ENCODE assay signal across 8 cellular contexts in the genomic region with DNA sequence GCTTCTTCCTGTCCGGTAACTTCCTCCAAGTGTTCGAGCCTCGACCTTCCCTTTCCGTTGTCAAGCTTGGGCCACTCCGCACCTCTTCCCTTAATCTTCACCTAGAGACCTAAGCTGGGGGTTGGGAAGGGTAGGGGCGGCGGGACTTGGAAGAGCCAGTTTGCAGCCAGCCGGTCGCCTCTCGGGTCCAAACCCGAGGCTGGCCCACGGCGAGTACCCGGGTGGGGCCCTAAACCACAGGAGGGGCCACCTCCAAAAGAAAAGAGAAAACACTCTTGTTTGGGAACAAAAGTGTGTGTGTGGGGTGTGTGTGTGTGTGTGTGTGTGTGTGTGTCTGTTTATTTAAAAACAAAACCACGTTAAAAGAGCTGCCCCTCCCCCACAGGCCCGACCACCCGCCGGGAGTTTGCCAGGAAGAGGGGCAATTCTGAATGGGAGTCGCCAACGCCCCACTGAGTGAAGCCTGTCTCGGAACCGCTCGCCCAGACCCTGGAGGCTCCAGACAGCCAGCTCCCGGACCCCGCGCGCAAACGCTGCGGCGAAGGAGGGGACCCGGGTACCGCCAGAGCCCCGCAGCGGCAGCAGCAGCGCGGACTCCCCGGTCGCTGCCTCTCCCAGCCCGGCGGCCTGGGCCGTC. TPM values are rescaled to one million over a fixed set of nuclear protein-coding genes. Genes with fewer than 3 reads are reported as not detected.
DNase-seq lines count a peak whose midpoint lies in the region; ATAC-seq and TF ChIP-seq lines count a peak whose summit lies in the region.

No MANE protein-coding gene starts in this region.

- no peaks in the 10 kb centered on the region for H3K9me3 Mint-ChIP-seq in activated T-cell treated with anti-CD3 and anti-CD28 coated beads, Interleukin-2, amount 50 U/mL, for 4 hours
- H3K9me3 Mint-ChIP-seq in brain = peaks cover 0 to 7% (median 0%) of the 10 kb centered on the region in 5 experiments

- TF ChIP-seq EP300 in upper lobe of left lung (IDR thresholded peaks at IDR 0.05) = no peak

- no peaks in the 10 kb centered on the region for H3K36me3 Mint-ChIP-seq in activated T-cell treated with anti-CD3 and anti-CD28 coated beads, Interleukin-2, amount 50 U/mL, for 4 hours (ENCODE audit: insufficient read depth)
- H3K36me3 Mint-ChIP-seq in brain = peaks cover 16% of the 10 kb centered on the region

- no peaks in the 10 kb centered on the region for H3K36me3 ChIP-seq in lung (ENCODE audit: control insufficient read depth in 2 of 2, insufficient read depth in 2 of 2, low read length in 2 of 2)
- peaks cover 0 to 25% (median 6%) of the 10 kb centered on the region in 4 donors for H3K36me3 ChIP-seq in upper lobe of left lung

- H3K27ac Mint-ChIP-seq in brain = peak overlapping the region; percentile 60 to 96 (median 93)

- no peak for ATAC-seq in activated T-cell treated with anti-CD3 and anti-CD28 coated beads, Interleukin-2, amount 50 U/mL, for 4 hours
- ATAC-seq in lung (ENCODE audit: insufficient read depth, low FRiP score) (no peak), upper lobe of left lung (ENCODE audit: low FRiP score in 2 of 2) (no peak), HG02678 (IDR thresholded peaks at IDR 0.05; ENCODE audit: unreplicated experiment) (no peak)

- peaks cover 10% of the 10 kb centered on the region for H3K4me1 Mint-ChIP-seq in activated T-cell treated with anti-CD3 and anti-CD28 coated beads, Interleukin-2, amount 50 U/mL, for 4 hours (ENCODE audit: low read depth)
- H3K4me1 Mint-ChIP-seq in brain = peaks cover 56% of the 10 kb centered on the region

- H3K4me3 Mint-ChIP-seq in activated T-cell treated with anti-CD3 and anti-CD28 coated beads, Interleukin-2, amount 50 U/mL, for 4 hours = peak overlapping the region; percentile 77
- H3K4me3 Mint-ChIP-seq in brain = peak overlapping the region; percentile 76 to 93 (median 86)

- no peak for TF ChIP-seq CTCF in brain (conservative IDR thresholded peaks at IDR 0.05)
- TF ChIP-seq CTCF in lung (IDR thresholded peaks at IDR 0.05; ENCODE audit: control extremely low read depth, extremely low read depth) = no peak
- no peak for TF ChIP-seq CTCF in upper lobe of left lung (IDR thresholded peaks at IDR 0.05)

- peaks cover 0 to 12% of the 10 kb centered on the region in 2 donors for H3K4me1 ChIP-seq in lung (ENCODE audit: control insufficient read depth in 2 of 2, insufficient read depth in 2 of 2, low read length in 2 of 2)
- peaks cover 29 to 55% (median 45%) of the 10 kb centered on the region in 4 donors for H3K4me1 ChIP-seq in upper lobe of left lung

- no peak for DNase-seq in activated T-cell treated with anti-CD3 and anti-CD28 coated beads, Interleukin-2, amount 50 U/mL, for 4 hours
- DNase-seq in activated T-cell treated with anti-CD3 and anti-CD28 coated beads for 4 hours (no peak), lung (ENCODE audit: low spot score) (no peak), upper lobe of left lung (peak in 1 of 2 donors; percentile 48), RKO (ENCODE audit: low spot score) (no peak), medulla oblongata (ENCODE audit: extremely low spot score) (no peak)

- peak overlapping the region; percentile 71 for H3K4me3 ChIP-seq in lung
- peak overlapping the region; percentile 42 to 96 (median 73) for H3K4me3 ChIP-seq in upper lobe of left lung

- TF ChIP-seq POLR2A in upper lobe of left lung (IDR thresholded peaks at IDR 0.05) = no peak

- no peaks in the 10 kb centered on the region for H3K9me3 ChIP-seq in lung (ENCODE audit: control insufficient read depth in 2 of 2, insufficient read depth in 1 of 2, low read length in 1 of 2)
- no peaks in the 10 kb centered on the region for H3K9me3 ChIP-seq in upper lobe of left lung

- H3K27me3 Mint-ChIP-seq in activated T-cell treated with anti-CD3 and anti-CD28 coated beads, Interleukin-2, amount 50 U/mL, for 4 hours (ENCODE audit: low read depth) = peaks cover 22% of the 10 kb centered on the region
- H3K27me3 Mint-ChIP-seq in brain = peaks cover 8% of the 10 kb centered on the region

- WGBS in lung, 2 donors = 3 to 4% methylated on average over 37 to 41 of the region's 41 CpGs
- WGBS in upper lobe of left lung, 2 donors = 7 to 10% methylated on average over 20 of the region's 41 CpGs

- H3K27me3 ChIP-seq in lung (ENCODE audit: control insufficient read depth, insufficient read depth) (no peaks in the 10 kb centered on the region), upper lobe of left lung (peaks cover 0 to 4% (median 0%) of the 10 kb centered on the region in 4 donors)

- H3K27ac ChIP-seq in lung (ENCODE audit: low read depth in 1 of 2, low read length in 1 of 2) (peak overlapping the region; percentile 91 to 99), upper lobe of left lung (peak overlapping the region; percentile 97 to 99 (median 98))

RNA-seq across cellular contexts. Expression of gene RHOB, which starts 0.5 kb away (rescaled TPM):
- 10 to 100 TPM; 14.2 to 14.6 (median 14.2) TPM for total RNA-seq in activated T-cell treated with anti-CD3 and anti-CD28 coated beads, Interleukin-2, amount 50 U/mL, for 4 hours
- polyA plus RNA-seq in brain (ENCODE audit: insufficient read depth, low read depth, low replicate concordance) (173 TPM), lung (100 to 1,000 TPM in 1 of 2 donors, 10 to 100 TPM in 1; 93.2 to 354 TPM)
- total RNA-seq in lung (100 to 1,000 TPM; 239 to 258 TPM), upper lobe of left lung (100 to 1,000 TPM; 193 to 583 (median 336) TPM)

Comparison
In these comparisons a context has a peak if more than half of its experiments do, and no peak if none do; other contexts are left out.
1. RNA of gene RHOB, which starts 0.5 kb away (total RNA-seq): 193 to 583 TPM in upper lobe of left lung and 239 to 258 TPM in lung; 14.2 to 14.6 TPM in activated T-cell treated with anti-CD3 and anti-CD28 coated beads, Interleukin-2, amount 50 U/mL, for 4 hours; every median in the first group is over 10 times any median in the second.